Comparison of ENCODE assay signal across 9 cellular contexts in the genomic region with DNA sequence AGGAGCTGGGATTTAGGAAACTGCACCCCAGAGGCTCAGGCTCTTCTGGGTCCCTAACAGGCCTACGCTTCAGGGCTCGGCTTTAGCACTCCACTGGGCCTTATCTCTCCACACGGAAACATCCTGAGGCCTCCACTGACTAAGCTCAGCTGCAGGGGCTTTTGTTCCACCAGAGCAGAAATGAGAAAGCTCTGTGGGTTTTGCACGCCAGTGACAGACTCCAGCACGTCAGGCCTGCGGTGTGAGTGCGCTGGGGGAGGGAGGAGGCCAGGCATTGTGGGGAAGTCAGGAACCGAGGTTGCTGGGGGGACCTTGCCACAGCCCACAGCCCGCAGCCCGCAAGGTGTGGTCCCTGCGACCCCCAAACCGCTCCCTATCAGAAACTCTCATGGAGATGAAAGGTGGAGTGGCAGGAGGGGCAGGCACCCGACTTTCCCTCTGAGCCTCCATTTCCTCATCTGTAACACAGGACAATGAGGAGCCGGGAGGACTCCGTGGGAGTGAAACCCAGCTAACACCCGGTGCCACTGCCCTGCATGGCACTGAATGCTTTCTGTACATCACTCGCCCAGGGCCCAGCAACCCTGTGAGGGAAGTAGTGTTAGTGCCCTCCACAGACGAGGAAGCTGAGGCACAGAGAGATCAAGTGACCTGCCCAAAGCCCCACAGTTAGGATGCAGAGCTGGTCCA.
DNase-seq lines count a peak whose midpoint lies in the region; ATAC-seq and TF ChIP-seq lines count a peak whose summit lies in the region.
"Had no signal": no experiment of that assay in that cellular context is flagged by ENCODE, and none has a peak within 500 bp of the region (broad histone marks: within the 10 kb centered on the region; RNA-seq: fewer than 3 reads in every experiment).

No MANE protein-coding gene starts in this region.

- H2BK5ac ChIP-seq in H9 (ENCODE audit: insufficient read length, low read length), result no peak overlapping the region

- H4K5ac ChIP-seq in H9 (ENCODE audit: insufficient read length, low read depth, low read length), result no peak overlapping the region

- no peak for TF ChIP-seq POLR2A in GM18505 (IDR thresholded peaks at IDR 0.05; ENCODE audit: borderline replicate concordance, extremely low read depth, insufficient read depth, insufficient read length)

- no peaks in the 10 kb centered on the region for H3K27me3 ChIP-seq in H9 (ENCODE audit: insufficient read depth, low read length)
- H3K27me3 ChIP-seq: MG63 had no signal

- H3K4me2 ChIP-seq in H9 (ENCODE audit: insufficient read depth, insufficient read length, low read length), result no peak overlapping the region

- ATAC-seq in GM18505 (IDR thresholded peaks at IDR 0.05; ENCODE audit: unreplicated experiment) (peak; percentile 73), T-cell (replicated peaks in 1 of 4) (peak in 3 of 4 experiments; percentile 19 to 52 (median 29))

- no peak overlapping the region for H2AFZ ChIP-seq in H9 (ENCODE audit: low read length)

- no peak overlapping the region for H3K56ac ChIP-seq in H9 (ENCODE audit: insufficient read length, low read depth, low read length)

- H2AK5ac ChIP-seq in H9 (ENCODE audit: insufficient read length, low read length), result no peak overlapping the region

- H4K91ac ChIP-seq in H9 (ENCODE audit: insufficient read length, low read depth, low read length), result no peak overlapping the region

- no peak overlapping the region for H3T11ph ChIP-seq in H9 (ENCODE audit: low read length)

- no peak overlapping the region for H2BK20ac ChIP-seq in H9 (ENCODE audit: low read depth, low read length, poor library complexity, severe bottlenecking)

- H3K4me1 ChIP-seq in H9 (ENCODE audit: insufficient read depth, low read length), result no peaks in the 10 kb centered on the region

- peaks cover 10% of the 10 kb centered on the region for H3K27me3 Mint-ChIP-seq in H9 (ENCODE audit: low read depth)
- H3K27me3 Mint-ChIP-seq in T-cell, result peaks cover 28 to 30% of the 10 kb centered on the region in 2 donors
- H3K27me3 Mint-ChIP-seq in progenitor cell of endocrine pancreas, result peaks cover 10% of the 10 kb centered on the region

- H3K27ac Mint-ChIP-seq in H9 (no peak overlapping the region), T-cell (no peak overlapping the region), progenitor cell of endocrine pancreas (no peak overlapping the region)

- H3K36me3 Mint-ChIP-seq in H9 (ENCODE audit: insufficient read depth in 1 of 3, low read depth in 3 of 3) (no peaks in the 10 kb centered on the region; a peak in 1 of 7 replicates), T-cell (no peaks in the 10 kb centered on the region), progenitor cell of endocrine pancreas (ENCODE audit: insufficient read depth) (no peaks in the 10 kb centered on the region)

- no peak overlapping the region for H2BK12ac ChIP-seq in H9 (ENCODE audit: insufficient read length, low read depth, low read length)

- no peak overlapping the region for H3K4ac ChIP-seq in H9 (ENCODE audit: low read depth, low read length)

- H2BK120ac ChIP-seq in H9 (ENCODE audit: low read depth, low read length, poor library complexity, severe bottlenecking), result no peak overlapping the region

- H4K20me1 ChIP-seq in H9 (ENCODE audit: control insufficient read depth, insufficient read depth, insufficient read length), result peaks cover 2% of the 10 kb centered on the region

- H3K79me2 ChIP-seq in H9 (ENCODE audit: insufficient read depth, low read length), result no peaks in the 10 kb centered on the region

- H3K18ac ChIP-seq in H9 (ENCODE audit: insufficient read length, low read depth, low read length), result no peak overlapping the region

- no peak overlapping the region for H3K9ac ChIP-seq in H9 (ENCODE audit: extremely low read depth, insufficient read length, low read length)

- no peak overlapping the region for H2BK15ac ChIP-seq in H9 (ENCODE audit: low read depth, low read length)

- H4K8ac ChIP-seq in H9 (replicated peaks; ENCODE audit: insufficient read length, low read depth, low read length), result no peak overlapping the region

- WGBS in H9 (ENCODE audit: extremely low coverage, insufficient read length, low lambda C conversion rate), result no CpG with 5 or more reads among the region's 18 CpGs

- no peak overlapping the region for H3K14ac ChIP-seq in H9 (ENCODE audit: insufficient read depth, low read length)

- no peak overlapping the region for H3K23ac ChIP-seq in H9 (ENCODE audit: insufficient read length, low read depth, low read length)

- POLR2A ChIA-PET in T-cell (lab: Charles Lee), result no interaction called here

- DNase-seq in H9, result peak; percentile 9
- peak in 9 of 34 experiments; percentile 2 to 40 (median 9) for DNase-seq in T-cell
- peak; percentile 7 for DNase-seq in progenitor cell of endocrine pancreas (ENCODE audit: low spot score, unreplicated experiment)
- no peak for DNase-seq in NAMALWA (ENCODE audit: low spot score)
- no peak for DNase-seq in caudate nucleus (lab: John Stamatoyannopoulos, UW)
- no peak for DNase-seq in NCI-H1048 (lab: John Stamatoyannopoulos, UW)
- no peak for DNase-seq in hepatic stellate cell (ENCODE audit: low spot score)

- CTCF ChIA-PET in T-cell (lab: Charles Lee), result no interaction called here

- H3K4me3 Mint-ChIP-seq in H9, result no peak overlapping the region
- no peak overlapping the region for H3K4me3 Mint-ChIP-seq in T-cell
- no peak overlapping the region for H3K4me3 Mint-ChIP-seq in progenitor cell of endocrine pancreas (ENCODE audit: low read depth)

- H3K4me1 Mint-ChIP-seq in H9, result peaks cover 10 to 19% of the 10 kb centered on the region in 2 experiments
- peaks cover 0 to 11% (median 3%) of the 10 kb centered on the region in 3 donors for H3K4me1 Mint-ChIP-seq in T-cell
- no peaks in the 10 kb centered on the region for H3K4me1 Mint-ChIP-seq in progenitor cell of endocrine pancreas (ENCODE audit: low read depth)

- H3K27ac ChIP-seq in H9 (ENCODE audit: insufficient read length, low read depth, low read length) (no peak overlapping the region), caudate nucleus (ENCODE audit: low read depth, low read length) (no peak overlapping the region)

- TF ChIP-seq CTCF in H9 (conservative IDR thresholded peaks at IDR 0.05) (no peak), progenitor cell of endocrine pancreas (IDR thresholded peaks at IDR 0.05; ENCODE audit: unreplicated experiment) (no peak)

- H3K9me3 Mint-ChIP-seq in H9 (no peaks in the 10 kb centered on the region), T-cell (no peaks in the 10 kb centered on the region), progenitor cell of endocrine pancreas (ENCODE audit: low read depth) (no peaks in the 10 kb centered on the region)

- no peaks in the 10 kb centered on the region for H3K9me3 ChIP-seq in H9 (ENCODE audit: control insufficient read depth, low read depth, low read length)
- H3K9me3 ChIP-seq: MG63 had no signal

- H3K79me1 ChIP-seq in H9 (ENCODE audit: insufficient read depth, low read depth, low read length, poor library complexity, severe bottlenecking), result no peaks in the 10 kb centered on the region

- no peaks in the 10 kb centered on the region for H3K23me2 ChIP-seq in H9 (ENCODE audit: insufficient read length, low read depth, low read length, poor library complexity, severe bottlenecking)

Comparison
In these comparisons a context has a peak if more than half of its experiments do, and no peak if none do; other contexts are left out.
1. DNase-seq: peak in H9 (single experiment) and progenitor cell of endocrine pancreas (single experiment); none in NAMALWA (single experiment), caudate nucleus (0 of 61), NCI-H1048 (single experiment) and hepatic stellate cell (single experiment).